ENCODE assay signal across 1 cellular context in genomic region chr4:127881565-127881869, GRCh38.
TF ChIP-seq lines count a peak whose summit lies in the region.

No MANE protein-coding gene starts in this region.

TF ChIP-seq in IMR-90, 13 proteins besides CTCF, POLR2A, EP300 and RAD21 (continued from another document):
- TF ChIP-seq MXI1 (IDR thresholded peaks at IDR 0.05; ENCODE audit: borderline replicate concordance, low read depth, low read length): no peak
- TF ChIP-seq NFE2L2 (IDR thresholded peaks at IDR 0.05; ENCODE audit: low read depth, low read length): no peak
- no peak for TF ChIP-seq SMC3 (IDR thresholded peaks at IDR 0.05; ENCODE audit: low read depth, low read length)
TF ChIP-seq in IMR-90: peak in this region for 0.
